9 cellular contexts compared by ENCODE assay signal in genomic region chr12:108839890-108840230, GRCh38. TPM values are rescaled to one million over a fixed set of nuclear protein-coding genes. Genes with fewer than 3 reads are reported as not detected.
DNase-seq lines count a peak whose midpoint lies in the region; ATAC-seq, FAIRE-seq and TF ChIP-seq lines count a peak whose summit lies in the region.
"Had no signal": no experiment of that assay in that cellular context is flagged by ENCODE, and none has a peak within 500 bp of the region (broad histone marks: within the 10 kb centered on the region; RNA-seq: fewer than 3 reads in every experiment).

No MANE protein-coding gene starts in this region.

- peak overlapping the region; percentile 93 for H3K27ac Mint-ChIP-seq in activated naive CD4-positive, alpha-beta T cell treated with anti-CD3 and anti-CD28 coated beads, Interleukin-2, amount 10 ng/mL, durations not matched to agents 7 days and 5 days
- H3K27ac Mint-ChIP-seq in central memory CD8-positive, alpha-beta T cell (ENCODE audit: low read depth), result peak overlapping the region; percentile 99
- H3K27ac Mint-ChIP-seq: B cell had no signal

- H3K27ac ChIP-seq in muscle layer of duodenum (ENCODE audit: low read length), result peak overlapping the region; percentile 52
- H3K27ac ChIP-seq in uterus, result peak overlapping the region; percentile 84 to 86

- peaks cover 54% of the 10 kb centered on the region for H3K4me1 Mint-ChIP-seq in activated naive CD4-positive, alpha-beta T cell treated with anti-CD3 and anti-CD28 coated beads, Interleukin-2, amount 10 ng/mL, durations not matched to agents 7 days and 5 days
- peaks cover 46% of the 10 kb centered on the region for H3K4me1 Mint-ChIP-seq in central memory CD8-positive, alpha-beta T cell

- no peak for TF ChIP-seq CTCF in uterus (IDR thresholded peaks at IDR 0.05)

- FAIRE-seq in urothelium cell line (lab: Jason Lieb, UNC), result no peak

- CTCF ChIA-PET in activated naive CD4-positive, alpha-beta T cell treated with anti-CD3 and anti-CD28 coated beads, Interleukin-2, amount 10 ng/mL, durations not matched to agents 7 days and 5 days (lab: Charles Lee), result no interaction called here

- H3K9me3 Mint-ChIP-seq in activated naive CD4-positive, alpha-beta T cell treated with anti-CD3 and anti-CD28 coated beads, Interleukin-2, amount 10 ng/mL, durations not matched to agents 7 days and 5 days, result no peaks in the 10 kb centered on the region
- no peaks in the 10 kb centered on the region for H3K9me3 Mint-ChIP-seq in central memory CD8-positive, alpha-beta T cell

- no peaks in the 10 kb centered on the region for H3K27me3 Mint-ChIP-seq in activated naive CD4-positive, alpha-beta T cell treated with anti-CD3 and anti-CD28 coated beads, Interleukin-2, amount 10 ng/mL, durations not matched to agents 7 days and 5 days
- H3K27me3 Mint-ChIP-seq in central memory CD8-positive, alpha-beta T cell, result no peaks in the 10 kb centered on the region
- H3K27me3 Mint-ChIP-seq: B cell had no signal

- H3K4me3 Mint-ChIP-seq in activated naive CD4-positive, alpha-beta T cell treated with anti-CD3 and anti-CD28 coated beads, Interleukin-2, amount 10 ng/mL, durations not matched to agents 7 days and 5 days, result no peak overlapping the region
- H3K4me3 Mint-ChIP-seq in central memory CD8-positive, alpha-beta T cell, result no peak overlapping the region
- H3K4me3 Mint-ChIP-seq: B cell had no signal

- no peaks in the 10 kb centered on the region for H3K27me3 ChIP-seq in muscle layer of duodenum (ENCODE audit: low read depth, low read length)
- no peaks in the 10 kb centered on the region for H3K27me3 ChIP-seq in uterus

- TF ChIP-seq POLR2A in uterus (IDR thresholded peaks at IDR 0.05), result no peak

- peaks cover 9 to 27% of the 10 kb centered on the region in 2 donors for H3K4me1 ChIP-seq in muscle layer of duodenum (ENCODE audit: control insufficient read depth in 1 of 2, insufficient read depth in 2 of 2, low read length in 2 of 2)
- peaks cover 0 to 18% of the 10 kb centered on the region in 2 donors for H3K4me1 ChIP-seq in uterus

- DNase-seq in activated naive CD4-positive, alpha-beta T cell treated with anti-CD3 and anti-CD28 coated beads, Interleukin-2, amount 10 ng/mL, durations not matched to agents 7 days and 5 days, result no peak
- DNase-seq in activated naive CD4-positive, alpha-beta T cell treated with anti-CD3 and anti-CD28 coated beads, Interleukin-2, amount 50 U/mL, for 16 hours, result no peak
- no peak for DNase-seq in central memory CD8-positive, alpha-beta T cell (ENCODE audit: low spot score in 2 of 2)
- DNase-seq in uterus (no peak), pons (ENCODE audit: low spot score) (no peak), COLO829 (ENCODE audit: low spot score) (no peak), urothelium cell line (ENCODE audit: low spot score) (no peak)

- no peak for ATAC-seq in central memory CD8-positive, alpha-beta T cell (replicated peaks; ENCODE audit: extremely low read depth, poor library complexity, severe bottlenecking)

- peaks cover 30% of the 10 kb centered on the region for H3K36me3 Mint-ChIP-seq in activated naive CD4-positive, alpha-beta T cell treated with anti-CD3 and anti-CD28 coated beads, Interleukin-2, amount 10 ng/mL, durations not matched to agents 7 days and 5 days
- H3K36me3 Mint-ChIP-seq in central memory CD8-positive, alpha-beta T cell (ENCODE audit: insufficient read depth), result no peaks in the 10 kb centered on the region

- intact Hi-C loops in uterus (cut with DNase I; ENCODE audit: low total_unique reads), result no loop called here

- peaks cover 11 to 14% of the 10 kb centered on the region in 2 donors for H3K36me3 ChIP-seq in muscle layer of duodenum (ENCODE audit: control insufficient read depth in 1 of 2, insufficient read depth in 2 of 2, low read length in 2 of 2)
- no peaks in the 10 kb centered on the region for H3K36me3 ChIP-seq in uterus

- H3K9me3 ChIP-seq in muscle layer of duodenum (ENCODE audit: control insufficient read depth in 1 of 2, low read length in 2 of 2) (no peaks in the 10 kb centered on the region), uterus (no peaks in the 10 kb centered on the region)

- H3K4me3 ChIP-seq in muscle layer of duodenum (ENCODE audit: low read depth in 1 of 2, low read length in 2 of 2) (no peak overlapping the region), uterus (no peak overlapping the region)

RNA-seq across cellular contexts. Expression of gene SSH1, which starts 17.5 kb away (rescaled TPM):
- 10 to 100 TPM in 2 of 4 donors, 1 to 10 TPM in 2; 8.7 to 55.4 (median 10.7) TPM for total RNA-seq in uterus

RNA-seq across cellular contexts. Expression of gene DAO, which starts 40.0 kb away (rescaled TPM):
- not detected for total RNA-seq in uterus
- total RNA-seq: B cell had no signal
